ENCODE assay signal across 1 cellular context in the genomic region with DNA sequence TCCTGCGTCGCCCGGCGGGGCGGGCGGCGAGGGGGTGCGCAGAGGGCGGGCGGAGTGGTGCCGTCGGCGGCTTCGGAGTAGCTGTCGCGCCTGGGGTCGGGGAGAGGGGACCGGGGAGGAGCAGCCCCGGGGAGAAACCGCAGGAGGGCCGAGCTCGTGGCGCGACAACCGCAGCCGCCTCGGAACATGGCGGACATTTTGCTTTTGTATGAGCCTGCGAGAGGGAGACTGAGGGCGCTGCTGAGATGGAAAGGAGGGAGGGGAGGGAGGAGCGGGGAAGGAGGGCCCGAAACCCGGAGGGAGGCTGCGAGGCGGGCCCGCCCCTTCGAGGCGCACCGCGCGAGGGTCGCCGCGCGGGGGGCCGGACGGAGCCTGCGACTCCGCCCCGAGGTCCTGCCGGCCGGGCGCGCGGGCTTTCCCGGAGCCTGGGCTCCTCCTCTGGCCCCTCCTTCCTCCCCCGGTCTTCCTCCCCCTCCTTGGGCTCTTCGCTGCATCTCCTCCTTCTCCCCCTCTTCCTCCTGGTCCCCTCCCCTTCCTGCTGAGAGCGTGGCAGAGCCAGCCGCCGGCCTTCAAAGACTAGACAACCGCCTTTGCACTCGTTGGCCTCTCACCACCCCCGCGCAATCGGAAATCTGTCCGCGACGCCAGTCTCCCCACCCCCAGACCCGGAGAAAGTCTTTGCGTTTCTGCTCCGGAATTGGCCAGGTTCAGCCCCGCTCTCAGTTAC.
A peak's percentile ranks its signal among the peaks of the same experiment; 100 is the strongest.
TF ChIP-seq lines count a peak whose summit lies in the region.

No MANE protein-coding gene starts in this region.

TF ChIP-seq in K562, 482 proteins besides CTCF, POLR2A, EP300 and RAD21 (continued from another document and continues in another):
- TF ChIP-seq, protein P1, sequence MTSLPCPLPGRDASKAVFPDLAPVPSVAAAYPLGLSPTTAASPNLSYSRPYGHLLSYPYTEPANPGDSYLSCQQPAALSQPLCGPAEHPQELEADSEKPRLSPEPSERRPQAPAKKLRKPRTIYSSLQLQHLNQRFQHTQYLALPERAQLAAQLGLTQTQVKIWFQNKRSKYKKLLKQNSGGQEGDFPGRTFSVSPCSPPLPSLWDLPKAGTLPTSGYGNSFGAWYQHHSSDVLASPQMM (CRISPR knock-in tag; IDR thresholded peaks at IDR 0.05) = no peak
- TF ChIP-seq ZFP30 (CRISPR knock-in tag; IDR thresholded peaks at IDR 0.05; ENCODE audit: borderline replicate concordance) (no peak), CHD2 (IDR thresholded peaks at IDR 0.05; ENCODE audit: low read depth, low read length) (no peak), ZNF253 (CRISPR knock-in tag; conservative IDR thresholded peaks at IDR 0.05) (no peak), SUPT5H (IDR thresholded peaks at IDR 0.05) (peak; percentile 60), EP400 (IDR thresholded peaks at IDR 0.05) (peak; percentile 81), U2AF2 (optimal IDR thresholded peaks at IDR 0.05; ENCODE audit: low read depth, low read length) (no peak), HDAC3 (IDR thresholded peaks at IDR 0.05; ENCODE audit: borderline replicate concordance, partially characterized antibody) (no peak), ZC3H8 (IDR thresholded peaks at IDR 0.05) (no peak), GABPA (tag; conservative IDR thresholded peaks at IDR 0.05; ENCODE audit: low read depth) (peak; percentile 75), NR2F6 (CRISPR knock-in tag; IDR thresholded peaks at IDR 0.05) (no peak), ZNF408 (CRISPR knock-in tag; IDR thresholded peaks at IDR 0.05; ENCODE audit: low read depth) (no peak), SMARCB1 (IDR thresholded peaks at IDR 0.05; ENCODE audit: insufficient read length, low read depth) (no peak), ZKSCAN1 (IDR thresholded peaks at IDR 0.05; ENCODE audit: low read depth, low read length) (no peak), CBFA2T3 (IDR thresholded peaks at IDR 0.05) (no peak), ZNF764 (CRISPR knock-in tag; IDR thresholded peaks at IDR 0.05; ENCODE audit: low read depth) (no peak), HDAC2 (IDR thresholded peaks at IDR 0.05) (no peak), ZNF324 (CRISPR knock-in tag; IDR thresholded peaks at IDR 0.05) (no peak), RBM15 (IDR thresholded peaks at IDR 0.05; ENCODE audit: insufficient read depth, low read length) (no peak), COPS2 (conservative IDR thresholded peaks at IDR 0.05) (no peak), ZNF431 (CRISPR knock-in tag; IDR thresholded peaks at IDR 0.05) (no peak), JUND (IDR thresholded peaks at IDR 0.05; ENCODE audit: borderline replicate concordance, low read depth, low read length) (no peak), JUND (tag; IDR thresholded peaks at IDR 0.05; ENCODE audit: borderline replicate concordance, low read depth, low read length) (no peak), ZBED1 (IDR thresholded peaks at IDR 0.05) (no peak), JUN (IDR thresholded peaks at IDR 0.05; ENCODE audit: borderline replicate concordance, low read depth, low read length) (no peak), JUN (CRISPR knock-in tag; IDR thresholded peaks at IDR 0.05; ENCODE audit: borderline replicate concordance) (no peak), NCOA1 (IDR thresholded peaks at IDR 0.05; ENCODE audit: low read depth) (no peak), ZC3H11A (IDR thresholded peaks at IDR 0.05; ENCODE audit: low read depth, low read length) (no peak), BRF1 (IDR thresholded peaks at IDR 0.05; ENCODE audit: borderline replicate concordance, extremely low read depth, insufficient read length) (no peak), HDAC6 (IDR thresholded peaks at IDR 0.05; ENCODE audit: low read depth, low read length) (no peak), SMAD3 (CRISPR knock-in tag; conservative IDR thresholded peaks at IDR 0.05) (no peak), NEUROD1 (IDR thresholded peaks at IDR 0.05; ENCODE audit: borderline replicate concordance, low read depth, low read length, partially characterized antibody) (no peak), LEF1 (IDR thresholded peaks at IDR 0.05) (peak; percentile 69; the same call in 1 of the 2 replicates), ZSCAN29 (IDR thresholded peaks at IDR 0.05) (no peak), ZNF561 (CRISPR knock-in tag; conservative IDR thresholded peaks at IDR 0.05) (no peak), TAF1 (IDR thresholded peaks at IDR 0.05; ENCODE audit: control insufficient read depth, extremely low read depth, insufficient read depth, low read length, severe bottlenecking) (peak; percentile 68), ZNF830 (CRISPR knock-in tag; IDR thresholded peaks at IDR 0.05) (no peak), RBM22 (IDR thresholded peaks at IDR 0.05; ENCODE audit: low read depth, low read length, poor library complexity, severe bottlenecking) (no peak), BCOR (IDR thresholded peaks at IDR 0.05) (no peak), NFXL1 (CRISPR knock-in tag; IDR thresholded peaks at IDR 0.05) (no peak), E2F3 (CRISPR knock-in tag; IDR thresholded peaks at IDR 0.05) (no peak), NBN (IDR thresholded peaks at IDR 0.05; ENCODE audit: low read depth) (no peak; the same call in 1 of the 2 replicates), NONO (IDR thresholded peaks at IDR 0.05; ENCODE audit: low read depth in 2 of 2, low read length in 1 of 2) (no peak), MAFF (IDR thresholded peaks at IDR 0.05; ENCODE audit: low read length) (no peak), RFX5 (IDR thresholded peaks at IDR 0.05; ENCODE audit: low read depth, low read length) (no peak), MTA1 (IDR thresholded peaks at IDR 0.05; ENCODE audit: borderline replicate concordance) (no peak; the same call in 1 of the 2 replicates), IFI16 (CRISPR knock-in tag; IDR thresholded peaks at IDR 0.05) (no peak), THRAP3 (IDR thresholded peaks at IDR 0.05; ENCODE audit: borderline replicate concordance) (no peak), MEF2D (tag; conservative IDR thresholded peaks at IDR 0.05; ENCODE audit: low read depth) (no peak), BHLHE40 (IDR thresholded peaks at IDR 0.05; ENCODE audit: low read length) (no peak), NFATC3 (IDR thresholded peaks at IDR 0.05) (no peak), MECOM (CRISPR knock-in tag; IDR thresholded peaks at IDR 0.05) (no peak), SRSF7 (optimal IDR thresholded peaks at IDR 0.05; ENCODE audit: low read depth, low read length) (no peak), SREBF1 (IDR thresholded peaks at IDR 0.05; ENCODE audit: borderline replicate concordance, low read depth, low read length) (no peak)
- TF ChIP-seq, protein P2, sequence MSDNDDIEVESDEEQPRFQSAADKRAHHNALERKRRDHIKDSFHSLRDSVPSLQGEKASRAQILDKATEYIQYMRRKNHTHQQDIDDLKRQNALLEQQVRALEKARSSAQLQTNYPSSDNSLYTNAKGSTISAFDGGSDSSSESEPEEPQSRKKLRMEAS (CRISPR knock-in tag; IDR thresholded peaks at IDR 0.05) = no peak
- TF ChIP-seq, protein P3, sequence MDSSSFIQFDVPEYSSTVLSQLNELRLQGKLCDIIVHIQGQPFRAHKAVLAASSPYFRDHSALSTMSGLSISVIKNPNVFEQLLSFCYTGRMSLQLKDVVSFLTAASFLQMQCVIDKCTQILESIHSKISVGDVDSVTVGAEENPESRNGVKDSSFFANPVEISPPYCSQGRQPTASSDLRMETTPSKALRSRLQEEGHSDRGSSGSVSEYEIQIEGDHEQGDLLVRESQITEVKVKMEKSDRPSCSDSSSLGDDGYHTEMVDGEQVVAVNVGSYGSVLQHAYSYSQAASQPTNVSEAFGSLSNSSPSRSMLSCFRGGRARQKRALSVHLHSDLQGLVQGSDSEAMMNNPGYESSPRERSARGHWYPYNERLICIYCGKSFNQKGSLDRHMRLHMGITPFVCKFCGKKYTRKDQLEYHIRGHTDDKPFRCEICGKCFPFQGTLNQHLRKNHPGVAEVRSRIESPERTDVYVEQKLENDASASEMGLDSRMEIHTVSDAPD (CRISPR knock-in tag; IDR thresholded peaks at IDR 0.05) = no peak
- TF ChIP-seq, protein P4, sequence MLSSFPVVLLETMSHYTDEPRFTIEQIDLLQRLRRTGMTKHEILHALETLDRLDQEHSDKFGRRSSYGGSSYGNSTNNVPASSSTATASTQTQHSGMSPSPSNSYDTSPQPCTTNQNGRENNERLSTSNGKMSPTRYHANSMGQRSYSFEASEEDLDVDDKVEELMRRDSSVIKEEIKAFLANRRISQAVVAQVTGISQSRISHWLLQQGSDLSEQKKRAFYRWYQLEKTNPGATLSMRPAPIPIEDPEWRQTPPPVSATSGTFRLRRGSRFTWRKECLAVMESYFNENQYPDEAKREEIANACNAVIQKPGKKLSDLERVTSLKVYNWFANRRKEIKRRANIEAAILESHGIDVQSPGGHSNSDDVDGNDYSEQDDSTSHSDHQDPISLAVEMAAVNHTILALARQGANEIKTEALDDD (IDR thresholded peaks at IDR 0.05) = peak; percentile 17; the same call in 1 of the 2 replicates
- TF ChIP-seq, protein P5, sequence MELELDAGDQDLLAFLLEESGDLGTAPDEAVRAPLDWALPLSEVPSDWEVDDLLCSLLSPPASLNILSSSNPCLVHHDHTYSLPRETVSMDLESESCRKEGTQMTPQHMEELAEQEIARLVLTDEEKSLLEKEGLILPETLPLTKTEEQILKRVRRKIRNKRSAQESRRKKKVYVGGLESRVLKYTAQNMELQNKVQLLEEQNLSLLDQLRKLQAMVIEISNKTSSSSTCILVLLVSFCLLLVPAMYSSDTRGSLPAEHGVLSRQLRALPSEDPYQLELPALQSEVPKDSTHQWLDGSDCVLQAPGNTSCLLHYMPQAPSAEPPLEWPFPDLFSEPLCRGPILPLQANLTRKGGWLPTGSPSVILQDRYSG (tag; conservative IDR thresholded peaks at IDR 0.05; ENCODE audit: low read depth) = no peak
- TF ChIP-seq, protein P6, sequence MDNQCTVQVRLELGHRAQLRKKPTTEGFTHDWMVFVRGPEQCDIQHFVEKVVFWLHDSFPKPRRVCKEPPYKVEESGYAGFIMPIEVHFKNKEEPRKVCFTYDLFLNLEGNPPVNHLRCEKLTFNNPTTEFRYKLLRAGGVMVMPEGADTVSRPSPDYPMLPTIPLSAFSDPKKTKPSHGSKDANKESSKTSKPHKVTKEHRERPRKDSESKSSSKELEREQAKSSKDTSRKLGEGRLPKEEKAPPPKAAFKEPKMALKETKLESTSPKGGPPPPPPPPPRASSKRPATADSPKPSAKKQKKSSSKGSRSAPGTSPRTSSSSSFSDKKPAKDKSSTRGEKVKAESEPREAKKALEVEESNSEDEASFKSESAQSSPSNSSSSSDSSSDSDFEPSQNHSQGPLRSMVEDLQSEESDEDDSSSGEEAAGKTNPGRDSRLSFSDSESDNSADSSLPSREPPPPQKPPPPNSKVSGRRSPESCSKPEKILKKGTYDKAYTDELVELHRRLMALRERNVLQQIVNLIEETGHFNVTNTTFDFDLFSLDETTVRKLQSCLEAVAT (IDR thresholded peaks at IDR 0.05) = no peak
- TF ChIP-seq, protein P7, sequence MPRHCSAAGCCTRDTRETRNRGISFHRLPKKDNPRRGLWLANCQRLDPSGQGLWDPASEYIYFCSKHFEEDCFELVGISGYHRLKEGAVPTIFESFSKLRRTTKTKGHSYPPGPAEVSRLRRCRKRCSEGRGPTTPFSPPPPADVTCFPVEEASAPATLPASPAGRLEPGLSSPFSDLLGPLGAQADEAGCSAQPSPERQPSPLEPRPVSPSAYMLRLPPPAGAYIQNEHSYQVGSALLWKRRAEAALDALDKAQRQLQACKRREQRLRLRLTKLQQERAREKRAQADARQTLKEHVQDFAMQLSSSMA (CRISPR knock-in tag; IDR thresholded peaks at IDR 0.05) = no peak
- TF ChIP-seq, protein P8, sequence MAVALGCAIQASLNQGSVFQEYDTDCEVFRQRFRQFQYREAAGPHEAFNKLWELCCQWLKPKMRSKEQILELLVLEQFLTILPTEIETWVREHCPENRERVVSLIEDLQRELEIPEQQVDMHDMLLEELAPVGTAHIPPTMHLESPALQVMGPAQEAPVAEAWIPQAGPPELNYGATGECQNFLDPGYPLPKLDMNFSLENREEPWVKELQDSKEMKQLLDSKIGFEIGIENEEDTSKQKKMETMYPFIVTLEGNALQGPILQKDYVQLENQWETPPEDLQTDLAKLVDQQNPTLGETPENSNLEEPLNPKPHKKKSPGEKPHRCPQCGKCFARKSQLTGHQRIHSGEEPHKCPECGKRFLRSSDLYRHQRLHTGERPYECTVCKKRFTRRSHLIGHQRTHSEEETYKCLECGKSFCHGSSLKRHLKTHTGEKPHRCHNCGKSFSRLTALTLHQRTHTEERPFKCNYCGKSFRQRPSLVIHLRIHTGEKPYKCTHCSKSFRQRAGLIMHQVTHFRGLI (CRISPR knock-in tag; IDR thresholded peaks at IDR 0.05) = no peak
- TF ChIP-seq, protein P9, sequence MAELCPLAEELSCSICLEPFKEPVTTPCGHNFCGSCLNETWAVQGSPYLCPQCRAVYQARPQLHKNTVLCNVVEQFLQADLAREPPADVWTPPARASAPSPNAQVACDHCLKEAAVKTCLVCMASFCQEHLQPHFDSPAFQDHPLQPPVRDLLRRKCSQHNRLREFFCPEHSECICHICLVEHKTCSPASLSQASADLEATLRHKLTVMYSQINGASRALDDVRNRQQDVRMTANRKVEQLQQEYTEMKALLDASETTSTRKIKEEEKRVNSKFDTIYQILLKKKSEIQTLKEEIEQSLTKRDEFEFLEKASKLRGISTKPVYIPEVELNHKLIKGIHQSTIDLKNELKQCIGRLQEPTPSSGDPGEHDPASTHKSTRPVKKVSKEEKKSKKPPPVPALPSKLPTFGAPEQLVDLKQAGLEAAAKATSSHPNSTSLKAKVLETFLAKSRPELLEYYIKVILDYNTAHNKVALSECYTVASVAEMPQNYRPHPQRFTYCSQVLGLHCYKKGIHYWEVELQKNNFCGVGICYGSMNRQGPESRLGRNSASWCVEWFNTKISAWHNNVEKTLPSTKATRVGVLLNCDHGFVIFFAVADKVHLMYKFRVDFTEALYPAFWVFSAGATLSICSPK (IDR thresholded peaks at IDR 0.05; ENCODE audit: borderline replicate concordance) = no peak
- TF ChIP-seq, protein P10, sequence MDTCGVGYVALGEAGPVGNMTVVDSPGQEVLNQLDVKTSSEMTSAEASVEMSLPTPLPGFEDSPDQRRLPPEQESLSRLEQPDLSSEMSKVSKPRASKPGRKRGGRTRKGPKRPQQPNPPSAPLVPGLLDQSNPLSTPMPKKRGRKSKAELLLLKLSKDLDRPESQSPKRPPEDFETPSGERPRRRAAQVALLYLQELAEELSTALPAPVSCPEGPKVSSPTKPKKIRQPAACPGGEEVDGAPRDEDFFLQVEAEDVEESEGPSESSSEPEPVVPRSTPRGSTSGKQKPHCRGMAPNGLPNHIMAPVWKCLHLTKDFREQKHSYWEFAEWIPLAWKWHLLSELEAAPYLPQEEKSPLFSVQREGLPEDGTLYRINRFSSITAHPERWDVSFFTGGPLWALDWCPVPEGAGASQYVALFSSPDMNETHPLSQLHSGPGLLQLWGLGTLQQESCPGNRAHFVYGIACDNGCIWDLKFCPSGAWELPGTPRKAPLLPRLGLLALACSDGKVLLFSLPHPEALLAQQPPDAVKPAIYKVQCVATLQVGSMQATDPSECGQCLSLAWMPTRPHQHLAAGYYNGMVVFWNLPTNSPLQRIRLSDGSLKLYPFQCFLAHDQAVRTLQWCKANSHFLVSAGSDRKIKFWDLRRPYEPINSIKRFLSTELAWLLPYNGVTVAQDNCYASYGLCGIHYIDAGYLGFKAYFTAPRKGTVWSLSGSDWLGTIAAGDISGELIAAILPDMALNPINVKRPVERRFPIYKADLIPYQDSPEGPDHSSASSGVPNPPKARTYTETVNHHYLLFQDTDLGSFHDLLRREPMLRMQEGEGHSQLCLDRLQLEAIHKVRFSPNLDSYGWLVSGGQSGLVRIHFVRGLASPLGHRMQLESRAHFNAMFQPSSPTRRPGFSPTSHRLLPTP (IDR thresholded peaks at IDR 0.05; ENCODE audit: borderline replicate concordance, extremely low read depth, insufficient read length) = no peak
